ENCODE assay signal across 2 cellular contexts in the genomic region with DNA sequence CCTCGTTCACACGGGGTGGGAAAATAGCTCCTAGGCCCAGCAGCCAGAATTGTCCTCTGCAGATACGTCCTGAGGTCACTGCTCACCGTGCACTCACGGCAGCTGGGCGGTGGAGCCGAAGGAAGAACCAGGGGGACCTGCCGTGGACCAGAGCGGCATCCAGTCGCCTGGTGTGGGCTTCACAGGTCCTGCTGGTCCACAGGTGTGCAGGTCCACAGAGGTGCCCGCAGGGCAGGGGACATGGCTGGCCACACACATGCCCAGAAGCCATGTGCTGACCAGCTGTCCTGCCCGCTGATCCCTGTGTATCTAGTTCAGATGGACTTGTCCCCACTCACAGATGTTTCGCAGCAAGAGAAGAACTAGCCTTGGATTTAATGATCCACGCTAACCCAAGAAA.
TF ChIP-seq lines count a peak whose summit lies in the region.

No MANE protein-coding gene starts in this region.

TF ChIP-seq in SK-N-SH, 30 proteins besides CTCF, POLR2A, EP300 and RAD21 (continued from another document):
- TF ChIP-seq, protein P1, sequence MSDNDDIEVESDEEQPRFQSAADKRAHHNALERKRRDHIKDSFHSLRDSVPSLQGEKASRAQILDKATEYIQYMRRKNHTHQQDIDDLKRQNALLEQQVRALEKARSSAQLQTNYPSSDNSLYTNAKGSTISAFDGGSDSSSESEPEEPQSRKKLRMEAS (IDR thresholded peaks at IDR 0.05; ENCODE audit: low read depth) = no peak
- TF ChIP-seq, protein P2, sequence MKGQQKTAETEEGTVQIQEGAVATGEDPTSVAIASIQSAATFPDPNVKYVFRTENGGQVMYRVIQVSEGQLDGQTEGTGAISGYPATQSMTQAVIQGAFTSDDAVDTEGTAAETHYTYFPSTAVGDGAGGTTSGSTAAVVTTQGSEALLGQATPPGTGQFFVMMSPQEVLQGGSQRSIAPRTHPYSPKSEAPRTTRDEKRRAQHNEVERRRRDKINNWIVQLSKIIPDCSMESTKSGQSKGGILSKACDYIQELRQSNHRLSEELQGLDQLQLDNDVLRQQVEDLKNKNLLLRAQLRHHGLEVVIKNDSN (IDR thresholded peaks at IDR 0.05; ENCODE audit: borderline replicate concordance, low read depth) = no peak
- TF ChIP-seq, protein P3, sequence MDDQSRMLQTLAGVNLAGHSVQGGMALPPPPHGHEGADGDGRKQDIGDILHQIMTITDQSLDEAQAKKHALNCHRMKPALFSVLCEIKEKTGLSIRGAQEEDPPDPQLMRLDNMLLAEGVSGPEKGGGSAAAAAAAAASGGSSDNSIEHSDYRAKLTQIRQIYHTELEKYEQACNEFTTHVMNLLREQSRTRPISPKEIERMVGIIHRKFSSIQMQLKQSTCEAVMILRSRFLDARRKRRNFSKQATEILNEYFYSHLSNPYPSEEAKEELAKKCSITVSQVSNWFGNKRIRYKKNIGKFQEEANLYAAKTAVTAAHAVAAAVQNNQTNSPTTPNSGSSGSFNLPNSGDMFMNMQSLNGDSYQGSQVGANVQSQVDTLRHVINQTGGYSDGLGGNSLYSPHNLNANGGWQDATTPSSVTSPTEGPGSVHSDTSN (IDR thresholded peaks at IDR 0.05) = no peak
- no peak for TF ChIP-seq FOXJ3 (CRISPR knock-in tag; IDR thresholded peaks at IDR 0.05)
- TF ChIP-seq RXRA (IDR thresholded peaks at IDR 0.05; ENCODE audit: borderline replicate concordance, low read depth) = no peak
- no peak for TF ChIP-seq TCF12 (IDR thresholded peaks at IDR 0.05)
- no peak for TF ChIP-seq YY1 (IDR thresholded peaks at IDR 0.05; ENCODE audit: low read depth)
- no peak for TF ChIP-seq NRF1 (IDR thresholded peaks at IDR 0.05; ENCODE audit: low read depth, low read length)
- TF ChIP-seq, protein P4, sequence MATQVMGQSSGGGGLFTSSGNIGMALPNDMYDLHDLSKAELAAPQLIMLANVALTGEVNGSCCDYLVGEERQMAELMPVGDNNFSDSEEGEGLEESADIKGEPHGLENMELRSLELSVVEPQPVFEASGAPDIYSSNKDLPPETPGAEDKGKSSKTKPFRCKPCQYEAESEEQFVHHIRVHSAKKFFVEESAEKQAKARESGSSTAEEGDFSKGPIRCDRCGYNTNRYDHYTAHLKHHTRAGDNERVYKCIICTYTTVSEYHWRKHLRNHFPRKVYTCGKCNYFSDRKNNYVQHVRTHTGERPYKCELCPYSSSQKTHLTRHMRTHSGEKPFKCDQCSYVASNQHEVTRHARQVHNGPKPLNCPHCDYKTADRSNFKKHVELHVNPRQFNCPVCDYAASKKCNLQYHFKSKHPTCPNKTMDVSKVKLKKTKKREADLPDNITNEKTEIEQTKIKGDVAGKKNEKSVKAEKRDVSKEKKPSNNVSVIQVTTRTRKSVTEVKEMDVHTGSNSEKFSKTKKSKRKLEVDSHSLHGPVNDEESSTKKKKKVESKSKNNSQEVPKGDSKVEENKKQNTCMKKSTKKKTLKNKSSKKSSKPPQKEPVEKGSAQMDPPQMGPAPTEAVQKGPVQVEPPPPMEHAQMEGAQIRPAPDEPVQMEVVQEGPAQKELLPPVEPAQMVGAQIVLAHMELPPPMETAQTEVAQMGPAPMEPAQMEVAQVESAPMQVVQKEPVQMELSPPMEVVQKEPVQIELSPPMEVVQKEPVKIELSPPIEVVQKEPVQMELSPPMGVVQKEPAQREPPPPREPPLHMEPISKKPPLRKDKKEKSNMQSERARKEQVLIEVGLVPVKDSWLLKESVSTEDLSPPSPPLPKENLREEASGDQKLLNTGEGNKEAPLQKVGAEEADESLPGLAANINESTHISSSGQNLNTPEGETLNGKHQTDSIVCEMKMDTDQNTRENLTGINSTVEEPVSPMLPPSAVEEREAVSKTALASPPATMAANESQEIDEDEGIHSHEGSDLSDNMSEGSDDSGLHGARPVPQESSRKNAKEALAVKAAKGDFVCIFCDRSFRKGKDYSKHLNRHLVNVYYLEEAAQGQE (IDR thresholded peaks at IDR 0.05; ENCODE audit: low read depth, low read length) = no peak
- TF ChIP-seq TAF1 (IDR thresholded peaks at IDR 0.05; ENCODE audit: borderline replicate concordance, low read depth, low read length) = no peak
- TF ChIP-seq EZH2phosphoT487 (IDR thresholded peaks at IDR 0.05; ENCODE audit: borderline replicate concordance, low read depth) = no peak
- TF ChIP-seq MXI1 (IDR thresholded peaks at IDR 0.05; ENCODE audit: low read depth, low read length) = no peak
- TF ChIP-seq POLR2AphosphoS5 (IDR thresholded peaks at IDR 0.05; ENCODE audit: low read depth, low read length) = no peak

TF ChIP-seq in SK-N-SH treated with all-trans-retinoic acid at 6 μM for 48 hours, 23 proteins besides CTCF, POLR2A, EP300 and RAD21 (continued from another document):
- TF ChIP-seq, protein P5, sequence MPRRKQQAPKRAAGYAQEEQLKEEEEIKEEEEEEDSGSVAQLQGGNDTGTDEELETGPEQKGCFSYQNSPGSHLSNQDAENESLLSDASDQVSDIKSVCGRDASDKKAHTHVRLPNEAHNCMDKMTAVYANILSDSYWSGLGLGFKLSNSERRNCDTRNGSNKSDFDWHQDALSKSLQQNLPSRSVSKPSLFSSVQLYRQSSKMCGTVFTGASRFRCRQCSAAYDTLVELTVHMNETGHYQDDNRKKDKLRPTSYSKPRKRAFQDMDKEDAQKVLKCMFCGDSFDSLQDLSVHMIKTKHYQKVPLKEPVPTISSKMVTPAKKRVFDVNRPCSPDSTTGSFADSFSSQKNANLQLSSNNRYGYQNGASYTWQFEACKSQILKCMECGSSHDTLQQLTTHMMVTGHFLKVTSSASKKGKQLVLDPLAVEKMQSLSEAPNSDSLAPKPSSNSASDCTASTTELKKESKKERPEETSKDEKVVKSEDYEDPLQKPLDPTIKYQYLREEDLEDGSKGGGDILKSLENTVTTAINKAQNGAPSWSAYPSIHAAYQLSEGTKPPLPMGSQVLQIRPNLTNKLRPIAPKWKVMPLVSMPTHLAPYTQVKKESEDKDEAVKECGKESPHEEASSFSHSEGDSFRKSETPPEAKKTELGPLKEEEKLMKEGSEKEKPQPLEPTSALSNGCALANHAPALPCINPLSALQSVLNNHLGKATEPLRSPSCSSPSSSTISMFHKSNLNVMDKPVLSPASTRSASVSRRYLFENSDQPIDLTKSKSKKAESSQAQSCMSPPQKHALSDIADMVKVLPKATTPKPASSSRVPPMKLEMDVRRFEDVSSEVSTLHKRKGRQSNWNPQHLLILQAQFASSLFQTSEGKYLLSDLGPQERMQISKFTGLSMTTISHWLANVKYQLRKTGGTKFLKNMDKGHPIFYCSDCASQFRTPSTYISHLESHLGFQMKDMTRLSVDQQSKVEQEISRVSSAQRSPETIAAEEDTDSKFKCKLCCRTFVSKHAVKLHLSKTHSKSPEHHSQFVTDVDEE (CRISPR knock-in tag; IDR thresholded peaks at IDR 0.05) = no peak
